In genomic region chr3:27073903-27074302, GRCh38 we compare ENCODE assay signal across 18 cellular contexts.
DNase-seq lines count a peak whose midpoint lies in the region; ATAC-seq and TF ChIP-seq lines count a peak whose summit lies in the region.
"Had no signal": no experiment of that assay in that cellular context is flagged by ENCODE, and none has a peak within 500 bp of the region (broad histone marks: within the 10 kb centered on the region; RNA-seq: fewer than 3 reads in every experiment).

No MANE protein-coding gene starts in this region.

- peaks cover 15% of the 10 kb centered on the region for H3K4me1 ChIP-seq in mucosa of descending colon (ENCODE audit: low read depth)
- no peaks in the 10 kb centered on the region for H3K4me1 ChIP-seq in upper lobe of right lung

- H3K4me3 ChIP-seq in WERI-Rb-1 (ENCODE audit: low read depth, low read length) = no peak overlapping the region
- no peak overlapping the region for H3K4me3 ChIP-seq in mucosa of descending colon
- no peak overlapping the region for H3K4me3 ChIP-seq in upper lobe of right lung
- H3K4me3 ChIP-seq: GM23248 had no signal

- H3K27me3 ChIP-seq in WERI-Rb-1 (ENCODE audit: insufficient read depth, low read depth, severe bottlenecking) (no peaks in the 10 kb centered on the region), upper lobe of right lung (no peaks in the 10 kb centered on the region)

- intact Hi-C loops in left colon (cut with DNase I, micrococcal nuclease) = no loop called here
- intact Hi-C loops in mucosa of descending colon (cut with DNase I, micrococcal nuclease) = no loop called here
- intact Hi-C loops in upper lobe of right lung (cut with DNase I) = no loop called here

- H3K27ac ChIP-seq in WERI-Rb-1 (peak overlapping the region; percentile 61), upper lobe of right lung (no peak overlapping the region)
- H3K27ac ChIP-seq: GM23248 had no signal

- peak; percentile 27 for DNase-seq in NCI-H82 (lab: John Stamatoyannopoulos, UW)
- DNase-seq in WERI-Rb-1 = no peak
- DNase-seq in left colon = no peak
- no peak for DNase-seq in mucosa of descending colon
- no peak for DNase-seq in upper lobe of right lung
- no peak for DNase-seq in NOMO-1 treated with dmso at 0.1 percent for 144 hours (lab: John Stamatoyannopoulos, UW; ENCODE audit: unreplicated experiment)
- DNase-seq in inferior parietal cortex (ENCODE audit: extremely low spot score) = no peak
- no peak for DNase-seq in GM03348 (ENCODE audit: low spot score)
- DNase-seq: C1 segment of cervical spinal cord; Calu3; CD4-positive, alpha-beta memory T cell; COR-L47; DMS53; DMS79 treated with DMSO at 0.1 percent for 48 hours; GF-D8; GM23248; H9 had no signal

- TF ChIP-seq CTCF in WERI-Rb-1 (IDR thresholded peaks at IDR 0.05; ENCODE audit: low read depth, low read length) (no peak), mucosa of descending colon (IDR thresholded peaks at IDR 0.05) (no peak), upper lobe of right lung (IDR thresholded peaks at IDR 0.05) (no peak)

- H3K36me3 ChIP-seq in WERI-Rb-1 (no peaks in the 10 kb centered on the region), mucosa of descending colon (ENCODE audit: low read depth) (no peaks in the 10 kb centered on the region), upper lobe of right lung (no peaks in the 10 kb centered on the region)

- H3K9me3 ChIP-seq in WERI-Rb-1 (ENCODE audit: severe bottlenecking) (no peaks in the 10 kb centered on the region), mucosa of descending colon (no peaks in the 10 kb centered on the region), upper lobe of right lung (no peaks in the 10 kb centered on the region)

- ATAC-seq in left colon (peak; percentile 90), mucosa of descending colon (peak; percentile 76), upper lobe of right lung (no peak)
- ATAC-seq: HCT116 had no signal
